8 cellular contexts compared by ENCODE assay signal in genomic region chr19:17260842-17261325, GRCh38. TPM values are rescaled to one million over a fixed set of nuclear protein-coding genes. Genes with fewer than 3 reads are reported as not detected.
DNase-seq lines count a peak whose midpoint lies in the region; ATAC-seq, FAIRE-seq and TF ChIP-seq lines count a peak whose summit lies in the region.

No MANE protein-coding gene starts in this region.

- peaks cover 10% of the 10 kb centered on the region for H3K4me1 Mint-ChIP-seq in activated naive CD4-positive, alpha-beta T cell treated with anti-CD3 and anti-CD28 coated beads for 36 hours (ENCODE audit: low read depth)

- no peaks in the 10 kb centered on the region for H3K9me3 Mint-ChIP-seq in activated naive CD4-positive, alpha-beta T cell treated with anti-CD3 and anti-CD28 coated beads for 36 hours

- CTCF ChIA-PET in activated naive CD4-positive, alpha-beta T cell treated with anti-CD3 and anti-CD28 coated beads for 36 hours (lab: Charles Lee): interaction anchor here (0.6 to 6.0 kb wide), 15 partner anchors 18 to 403 kb away, joined by 3 to 59 read pairs (median 4); partner anchors contain the start of gene ANKLE1

- 20 to 24% (median 22%) methylated on average over 15 of the region's 15 CpGs for WGBS in heart left ventricle, 4 donors

- H3K27me3 ChIP-seq in heart left ventricle: no peaks in the 10 kb centered on the region

- H3K27me3 Mint-ChIP-seq in activated naive CD4-positive, alpha-beta T cell treated with anti-CD3 and anti-CD28 coated beads for 36 hours (ENCODE audit: low read depth): no peaks in the 10 kb centered on the region

- peak; percentile 78 to 92 (median 88) for TF ChIP-seq CTCF in heart left ventricle (IDR thresholded peaks at IDR 0.05)

- peak overlapping the region in 2 of 12 donors; percentile 9 to 17 for H3K4me3 ChIP-seq in heart left ventricle

- ATAC-seq in heart left ventricle (peak; percentile 65 to 87 (median 84)), sciatic nerve (peak; percentile 82)

- H3K27ac Mint-ChIP-seq in activated naive CD4-positive, alpha-beta T cell treated with anti-CD3 and anti-CD28 coated beads for 36 hours: no peak overlapping the region

- intact Hi-C loops in activated naive CD4-positive, alpha-beta T cell treated with anti-CD3 and anti-CD28 coated beads for 36 hours (cut with micrococcal nuclease): loop anchor here (1.0 kb wide), 2 partner anchors 21 to 194 kb away; no protein-coding TSS in a partner anchor
- intact Hi-C loops in heart left ventricle (cut with DNase I) (loop anchor here in 3 of 10 donors (2.0 to 10.0 kb wide), 3 partner anchors 22 to 186 kb away; partner anchors contain the start of genes USE1 (in 2 of the 3), HAUS8 (in 1 of the 3) and MYO9B (in 1 of the 3)), sciatic nerve (cut with DNase I) (no loop called here)

- DNase-seq in DMS53 (lab: John Stamatoyannopoulos, UW): peak; percentile 92
- DNase-seq in H54 (ENCODE audit: insufficient read length, low spot score): peak; percentile 81
- peak; percentile 83 for DNase-seq in NCI-H1048 (lab: John Stamatoyannopoulos, UW)
- peak; percentile 84 for DNase-seq in SKM-1 (lab: John Stamatoyannopoulos, UW; ENCODE audit: unreplicated experiment)
- peak; percentile 95 for DNase-seq in activated naive CD4-positive, alpha-beta T cell treated with anti-CD3 and anti-CD28 coated beads for 36 hours
- DNase-seq in heart left ventricle: peak; percentile 73 to 90 (median 83)
- DNase-seq in sciatic nerve (ENCODE audit: low spot score): peak; percentile 88
- no peak for DNase-seq in mesenteric fat pad (ENCODE audit: low spot score)

- TF ChIP-seq POLR2A in H54 (IDR thresholded peaks at IDR 0.05; ENCODE audit: low read depth, low read length) (no peak), heart left ventricle (IDR thresholded peaks at IDR 0.05) (no peak)

- no peak overlapping the region for H3K27ac ChIP-seq in heart left ventricle

- peaks cover 0 to 36% (median 5%) of the 10 kb centered on the region in 9 donors for H3K36me3 ChIP-seq in heart left ventricle

- FAIRE-seq in H54 (lab: Jason Lieb, UNC): no peak

- H3K9me3 ChIP-seq in heart left ventricle: peaks cover 0 to 12% (median 2%) of the 10 kb centered on the region in 12 donors

- H3K4me1 ChIP-seq in heart left ventricle: peaks cover 0 to 9% (median 5%) of the 10 kb centered on the region in 12 donors

- no peaks in the 10 kb centered on the region for H3K36me3 Mint-ChIP-seq in activated naive CD4-positive, alpha-beta T cell treated with anti-CD3 and anti-CD28 coated beads for 36 hours (ENCODE audit: low read depth)

- H3K4me3 Mint-ChIP-seq in activated naive CD4-positive, alpha-beta T cell treated with anti-CD3 and anti-CD28 coated beads for 36 hours: no peak overlapping the region

RNA-seq across cellular contexts. Expression of gene USHBP1, which starts 3.7 kb away (rescaled TPM):
- under 1 TPM in 1 of 2 experiments, not detected in 1; 0.20 TPM for total RNA-seq in activated naive CD4-positive, alpha-beta T cell treated with anti-CD3 and anti-CD28 coated beads for 36 hours
- total RNA-seq in heart left ventricle (10 to 100 TPM in 1 of 9 donors, 1 to 10 TPM in 8; 3.7 to 14.6 (median 7.3) TPM), sciatic nerve (9.6 TPM), mesenteric fat pad (11.3 TPM)
- 10 to 100 TPM; 11.1 to 12.4 TPM for polyA plus RNA-seq in heart left ventricle

RNA-seq across cellular contexts. Expression of gene BABAM1, which starts 6.4 kb away (rescaled TPM):
- total RNA-seq in activated naive CD4-positive, alpha-beta T cell treated with anti-CD3 and anti-CD28 coated beads for 36 hours: 100 to 1,000 TPM; 108 to 109 TPM
- total RNA-seq in heart left ventricle (10 to 100 TPM; 60.9 to 92.4 (median 75.9) TPM), sciatic nerve (66.6 TPM), mesenteric fat pad (66.0 TPM)
- polyA plus RNA-seq in heart left ventricle: 10 to 100 TPM; 67.2 to 73.5 TPM

RNA-seq across cellular contexts. Expression of gene NR2F6, which starts 15.2 kb away (rescaled TPM):
- 1 to 10 TPM; 5.3 to 6.0 TPM for total RNA-seq in activated naive CD4-positive, alpha-beta T cell treated with anti-CD3 and anti-CD28 coated beads for 36 hours
- total RNA-seq in heart left ventricle (100 to 1,000 TPM in 2 of 9 donors, 10 to 100 TPM in 7; 34.7 to 117 (median 47.0) TPM), sciatic nerve (23.9 TPM), mesenteric fat pad (42.8 TPM)
- polyA plus RNA-seq in heart left ventricle: 10 to 100 TPM; 30.8 to 38.3 TPM

RNA-seq across cellular contexts. Expression of gene ANKLE1, which starts 20.8 kb away (rescaled TPM):
- 1 to 10 TPM; 8.6 to 8.8 TPM for total RNA-seq in activated naive CD4-positive, alpha-beta T cell treated with anti-CD3 and anti-CD28 coated beads for 36 hours
- total RNA-seq in heart left ventricle: under 1 TPM in 7 of 9 donors, not detected in 2; 0.07 to 0.44 (median 0.23) TPM
- polyA plus RNA-seq in heart left ventricle: under 1 TPM; 0.08 to 0.36 TPM
- total RNA-seq in sciatic nerve: 1.7 TPM
- 0.55 TPM for total RNA-seq in mesenteric fat pad

RNA-seq across cellular contexts. Expression of gene OCEL1, which starts 34.9 kb away (rescaled TPM):
- 1 to 10 TPM; 8.7 to 9.3 TPM for total RNA-seq in activated naive CD4-positive, alpha-beta T cell treated with anti-CD3 and anti-CD28 coated beads for 36 hours
- total RNA-seq in heart left ventricle (10 to 100 TPM in 6 of 9 donors, 1 to 10 TPM in 3; 8.7 to 27.2 (median 16.8) TPM), sciatic nerve (23.4 TPM), mesenteric fat pad (29.0 TPM)
- 10 to 100 TPM; 15.6 to 35.2 TPM for polyA plus RNA-seq in heart left ventricle
